ENCODE assay signal across 21 cellular contexts in genomic region chr15:70342141-70342540, GRCh38.
DNase-seq lines count a peak whose midpoint lies in the region; ATAC-seq and TF ChIP-seq lines count a peak whose summit lies in the region.
"Had no signal": no experiment of that assay in that cellular context is flagged by ENCODE, and none has a peak within 500 bp of the region (broad histone marks: within the 10 kb centered on the region; RNA-seq: fewer than 3 reads in every experiment).

No MANE protein-coding gene starts in this region.

- H2BK5ac ChIP-seq in H9 (ENCODE audit: insufficient read length, low read length) = no peak overlapping the region

- H2BK15ac ChIP-seq in H9 (ENCODE audit: low read depth, low read length) = no peak overlapping the region

- H3K56ac ChIP-seq in H9 (ENCODE audit: insufficient read length, low read depth, low read length) = no peak overlapping the region

- no peak overlapping the region for H4K8ac ChIP-seq in H9 (replicated peaks; ENCODE audit: insufficient read length, low read depth, low read length)

- H3K4me3 Mint-ChIP-seq in H9 = no peak overlapping the region
- H3K4me3 Mint-ChIP-seq in mesothelial cell of epicardium = no peak overlapping the region
- H3K4me3 Mint-ChIP-seq in stimulated activated naive B cell treated with anti-CD40 and anti-IgM and Interleukin-4, amounts not matched to agents 10 μg/mL and 1 μg/mL and 100 μg/mL, for 72 hours = no peak overlapping the region
- H3K4me3 Mint-ChIP-seq: CD4-positive, alpha-beta T cell; IgD-negative memory B cell had no signal

- no peaks in the 10 kb centered on the region for H3K23me2 ChIP-seq in H9 (ENCODE audit: insufficient read length, low read depth, low read length, poor library complexity, severe bottlenecking)

- no peak overlapping the region for H2AFZ ChIP-seq in H9 (ENCODE audit: low read length)
- H2AFZ ChIP-seq: GM23248 had no signal

- H3K9me3 ChIP-seq in H9 (ENCODE audit: control insufficient read depth, low read depth, low read length) = no peaks in the 10 kb centered on the region
- H3K9me3 ChIP-seq in WERI-Rb-1 (ENCODE audit: severe bottlenecking) = no peaks in the 10 kb centered on the region
- H3K9me3 ChIP-seq: Caco-2, HAP-1 had no signal

- H3T11ph ChIP-seq in H9 (ENCODE audit: low read length) = no peak overlapping the region

- no peak for ATAC-seq in stimulated activated naive B cell treated with anti-CD40 and anti-IgM and Interleukin-4, amounts not matched to agents 10 μg/mL and 1 μg/mL and 100 μg/mL, for 72 hours (replicated peaks)
- ATAC-seq in HG02852 (IDR thresholded peaks at IDR 0.05; ENCODE audit: unreplicated experiment) (no peak), HG03378 (IDR thresholded peaks at IDR 0.05; ENCODE audit: unreplicated experiment) (no peak)

- peaks cover 2% of the 10 kb centered on the region in 2 experiments; a peak in 1 of 5 replicates for H3K9me3 Mint-ChIP-seq in H9
- no peaks in the 10 kb centered on the region for H3K9me3 Mint-ChIP-seq in mesothelial cell of epicardium
- no peaks in the 10 kb centered on the region for H3K9me3 Mint-ChIP-seq in stimulated activated naive B cell treated with anti-CD40 and anti-IgM and Interleukin-4, amounts not matched to agents 10 μg/mL and 1 μg/mL and 100 μg/mL, for 72 hours
- H3K9me3 Mint-ChIP-seq: CD4-positive, alpha-beta T cell; IgD-negative memory B cell had no signal

- H2BK12ac ChIP-seq in H9 (ENCODE audit: insufficient read length, low read depth, low read length) = no peak overlapping the region

- no peaks in the 10 kb centered on the region for H3K79me1 ChIP-seq in H9 (ENCODE audit: insufficient read depth, low read depth, low read length, poor library complexity, severe bottlenecking)

- no peak overlapping the region for H3K4me3 ChIP-seq in WERI-Rb-1 (ENCODE audit: low read depth, low read length)
- H3K4me3 ChIP-seq: GM23248, HAP-1, SK-N-MC had no signal

- no peaks in the 10 kb centered on the region for H4K20me1 ChIP-seq in H9 (ENCODE audit: control insufficient read depth, insufficient read depth, insufficient read length)

- no peaks in the 10 kb centered on the region for H3K4me1 ChIP-seq in H9 (ENCODE audit: insufficient read depth, low read length)
- H3K4me1 ChIP-seq: Caco-2 had no signal

- no peak overlapping the region for H4K91ac ChIP-seq in H9 (ENCODE audit: insufficient read length, low read depth, low read length)

- no peaks in the 10 kb centered on the region for H3K79me2 ChIP-seq in H9 (ENCODE audit: insufficient read depth, low read length)

- H4K5ac ChIP-seq in H9 (ENCODE audit: insufficient read length, low read depth, low read length) = no peak overlapping the region

- H2BK120ac ChIP-seq in H9 (ENCODE audit: low read depth, low read length, poor library complexity, severe bottlenecking) = no peak overlapping the region

- H3K9ac ChIP-seq in H9 (ENCODE audit: extremely low read depth, insufficient read length, low read length) = no peak overlapping the region
- H3K9ac ChIP-seq: GM23248 had no signal

- H3K27ac ChIP-seq in H9 (ENCODE audit: insufficient read length, low read depth, low read length) (no peak overlapping the region), WERI-Rb-1 (peak overlapping the region; percentile 96)
- H3K27ac ChIP-seq: GM23248, SK-N-MC had no signal

- H2BK20ac ChIP-seq in H9 (ENCODE audit: low read depth, low read length, poor library complexity, severe bottlenecking) = no peak overlapping the region

- no peak overlapping the region for H3K18ac ChIP-seq in H9 (ENCODE audit: insufficient read length, low read depth, low read length)

- H2AK5ac ChIP-seq in H9 (ENCODE audit: insufficient read length, low read length) = no peak overlapping the region

- H3K27me3 Mint-ChIP-seq in H9 (ENCODE audit: low read depth) (peaks cover 2% of the 10 kb centered on the region; the same call in 1 of the 2 replicates), mesothelial cell of epicardium (ENCODE audit: low read depth) (no peaks in the 10 kb centered on the region)
- peaks cover 0 to 9% of the 10 kb centered on the region in 2 donors for H3K27me3 Mint-ChIP-seq in stimulated activated naive B cell treated with anti-CD40 and anti-IgM and Interleukin-4, amounts not matched to agents 10 μg/mL and 1 μg/mL and 100 μg/mL, for 72 hours
- H3K27me3 Mint-ChIP-seq: CD4-positive, alpha-beta T cell had no signal

- H3K23ac ChIP-seq in H9 (ENCODE audit: insufficient read length, low read depth, low read length) = no peak overlapping the region

- TF ChIP-seq CTCF in H9 (conservative IDR thresholded peaks at IDR 0.05) = no peak
- no peak for TF ChIP-seq CTCF in WERI-Rb-1 (IDR thresholded peaks at IDR 0.05; ENCODE audit: low read depth, low read length)
- no peak for TF ChIP-seq CTCF in mesothelial cell of epicardium (IDR thresholded peaks at IDR 0.05; ENCODE audit: unreplicated experiment)

- no peak overlapping the region for H3K4ac ChIP-seq in H9 (ENCODE audit: low read depth, low read length)

- H3K4me1 Mint-ChIP-seq in H9 (no peaks in the 10 kb centered on the region), mesothelial cell of epicardium (peaks cover 60% of the 10 kb centered on the region)
- peaks cover 0 to 6% of the 10 kb centered on the region in 2 donors for H3K4me1 Mint-ChIP-seq in stimulated activated naive B cell treated with anti-CD40 and anti-IgM and Interleukin-4, amounts not matched to agents 10 μg/mL and 1 μg/mL and 100 μg/mL, for 72 hours
- H3K4me1 Mint-ChIP-seq: IgD-negative memory B cell had no signal

- no CpG with 5 or more reads among the region's 7 CpGs for WGBS in H9 (ENCODE audit: extremely low coverage, insufficient read length, low lambda C conversion rate)

- H3K27ac Mint-ChIP-seq in H9 = no peak overlapping the region
- H3K27ac Mint-ChIP-seq in mesothelial cell of epicardium = peak overlapping the region; percentile 83
- no peak overlapping the region for H3K27ac Mint-ChIP-seq in stimulated activated naive B cell treated with anti-CD40 and anti-IgM and Interleukin-4, amounts not matched to agents 10 μg/mL and 1 μg/mL and 100 μg/mL, for 72 hours
- H3K27ac Mint-ChIP-seq: CD4-positive, alpha-beta T cell; IgD-negative memory B cell had no signal

- H3K27me3 ChIP-seq in H9 (ENCODE audit: insufficient read depth, low read length) (no peaks in the 10 kb centered on the region), WERI-Rb-1 (ENCODE audit: insufficient read depth, low read depth, severe bottlenecking) (no peaks in the 10 kb centered on the region)

- H3K4me2 ChIP-seq in H9 (ENCODE audit: insufficient read depth, insufficient read length, low read length) = no peak overlapping the region

- H3K14ac ChIP-seq in H9 (ENCODE audit: insufficient read depth, low read length) = no peak overlapping the region

- DNase-seq in H9 (peak; percentile 5), WERI-Rb-1 (no peak), mesothelial cell of epicardium (ENCODE audit: low spot score in 2 of 2, unreplicated experiment in 2 of 2) (peak in 1 of 2 experiments; percentile 31), EL (no peak)
- peak; percentile 10 for DNase-seq in stimulated activated CD8-positive, alpha-beta memory T cell treated with anti-CD3 and anti-CD28 coated beads, Interleukin-4, amount 100 ng/mL, for 48 hours
- DNase-seq in stimulated activated naive B cell treated with anti-CD40 and anti-IgM and Interleukin-4, amounts not matched to agents 10 μg/mL and 1 μg/mL and 100 μg/mL, for 72 hours = no peak
- DNase-seq: Caco-2; CD4-positive, alpha-beta T cell; DMS153; GDM1; GM23248; NCI-H1105 treated with DMSO at 0.1 percent for 48 hours; NCI-H2029 treated with DMSO at 0.1 percent for 48 hours; NCI-H226; NCI-H510A treated with DMSO at 0.1 percent for 48 hours; SHP77 had no signal

- H3K36me3 ChIP-seq in WERI-Rb-1 = no peaks in the 10 kb centered on the region
- H3K36me3 ChIP-seq: HAP-1 had no signal

- H3K36me3 Mint-ChIP-seq in H9 (ENCODE audit: insufficient read depth in 1 of 3, low read depth in 3 of 3) = no peaks in the 10 kb centered on the region
- no peaks in the 10 kb centered on the region for H3K36me3 Mint-ChIP-seq in mesothelial cell of epicardium
- H3K36me3 Mint-ChIP-seq in stimulated activated naive B cell treated with anti-CD40 and anti-IgM and Interleukin-4, amounts not matched to agents 10 μg/mL and 1 μg/mL and 100 μg/mL, for 72 hours = no peaks in the 10 kb centered on the region
- H3K36me3 Mint-ChIP-seq: IgD-negative memory B cell had no signal

Comparison
In these comparisons a context has a peak if more than half of its experiments do, and no peak if none do; other contexts are left out.
1. DNase-seq: peak in H9 (single experiment) and stimulated activated CD8-positive, alpha-beta memory T cell treated with anti-CD3 and anti-CD28 coated beads, Interleukin-4, amount 100 ng/mL, for 48 hours (single experiment); none in WERI-Rb-1 (single experiment), stimulated activated naive B cell treated with anti-CD40 and anti-IgM and Interleukin-4, amounts not matched to agents 10 μg/mL and 1 μg/mL and 100 μg/mL, for 72 hours (single experiment) and EL (single experiment).